Comparison of ENCODE assay signal across 18 cellular contexts in genomic region chr2:147442766-147443165, GRCh38.
DNase-seq lines count a peak whose midpoint lies in the region; ATAC-seq and TF ChIP-seq lines count a peak whose summit lies in the region.
"Had no signal": no experiment of that assay in that cellular context is flagged by ENCODE, and none has a peak within 500 bp of the region (broad histone marks: within the 10 kb centered on the region; RNA-seq: fewer than 3 reads in every experiment).

No MANE protein-coding gene starts in this region.

- H3K23ac ChIP-seq in neuronal stem cell (ENCODE audit: low read depth, low read length, poor library complexity) = no peak overlapping the region

- H3K4me2 ChIP-seq in neuronal stem cell (ENCODE audit: insufficient read depth, low read length, poor library complexity, severe bottlenecking) = no peak overlapping the region

- no peaks in the 10 kb centered on the region for H3K36me3 ChIP-seq in neuronal stem cell (replicated peaks in 1 of 2; ENCODE audit: control insufficient read depth in 2 of 2, insufficient read depth in 2 of 2, low read length in 2 of 2)
- H3K36me3 ChIP-seq: BLaER1 treated with 17β-estradiol and CSF1 and Interleukin-3, amounts not matched to agents 10 nM and 100 nM; Peyer's patch had no signal

- no peak overlapping the region for H2BK120ac ChIP-seq in neuronal stem cell (ENCODE audit: low read depth, low read length)

- no peak overlapping the region for H2AK5ac ChIP-seq in neuronal stem cell (ENCODE audit: low read depth, low read length)

- H2BK15ac ChIP-seq in neuronal stem cell (ENCODE audit: low read length) = no peak overlapping the region

- TF ChIP-seq CTCF in fibroblast of the aortic adventitia (IDR thresholded peaks at IDR 0.05; ENCODE audit: insufficient read depth, low read length) = no peak

- no peak overlapping the region for H3K9ac ChIP-seq in neuronal stem cell (ENCODE audit: low read depth, low read length, poor library complexity)
- H3K9ac ChIP-seq: BLaER1 treated with 17β-estradiol and CSF1 and Interleukin-3, amounts not matched to agents 10 nM and 100 nM had no signal

- no peak overlapping the region for H4K8ac ChIP-seq in neuronal stem cell (ENCODE audit: low read depth, low read length)

- H3K4ac ChIP-seq in neuronal stem cell (ENCODE audit: low read length) = no peak overlapping the region

- H3K27me3 ChIP-seq in neuronal stem cell (ENCODE audit: control insufficient read depth in 3 of 3, insufficient read depth in 3 of 3, low read depth in 1 of 3, low read length in 3 of 3) = no peaks in the 10 kb centered on the region
- H3K27me3 ChIP-seq: BLaER1 treated with 17β-estradiol and CSF1 and Interleukin-3, amounts not matched to agents 10 nM and 100 nM; Peyer's patch had no signal

- WGBS in neuronal stem cell (ENCODE audit: extremely low coverage in 2 of 2, insufficient read length in 2 of 2, insufficient replicate concordance in 1 of 2), 2 donors = no CpG with 5 or more reads among the region's 2 CpGs

- no peak for ATAC-seq in HG03196 (IDR thresholded peaks at IDR 0.05; ENCODE audit: unreplicated experiment)
- ATAC-seq: SK-N-SH treated with all-trans-retinoic acid at 6 μM for 48 hours had no signal

- DNase-seq in NCI-H128 (lab: John Stamatoyannopoulos, UW; ENCODE audit: unreplicated experiment) (peak; percentile 74), NCI-H2107 treated with DMSO at 0.1 percent for 48 hours (lab: John Stamatoyannopoulos, UW; ENCODE audit: unreplicated experiment) (peak; percentile 72), fibroblast of the aortic adventitia (ENCODE audit: low read depth) (peak; percentile 2), neuronal stem cell (ENCODE audit: low spot score) (peak; percentile 32), NOMO-1 (lab: John Stamatoyannopoulos, UW; ENCODE audit: unreplicated experiment in 2 of 2) (no peak)
- DNase-seq in activated CD4-positive, alpha-beta T cell treated with anti-CD3 and anti-CD28 coated beads, Interleukin-2, amount 50 U/mL, for 4 hours = no peak
- DNase-seq: ACHN; Caco-2; CD4-positive, alpha-beta memory T cell; DMS 273 treated with DMSO at 0.1 percent for 48 hours; Kasumi-1; NCI-H1694 treated with DMSO at 0.1 percent for 48 hours; NCI-H510A; NCI-H748 treated with DMSO at 0.1 percent for 48 hours; Peyer's patch had no signal

- H3K4me1 ChIP-seq in neuronal stem cell (ENCODE audit: control insufficient read depth in 2 of 2, insufficient read depth in 1 of 2, low read depth in 1 of 2, low read length in 2 of 2) = peaks cover 7 to 15% of the 10 kb centered on the region in 2 donors
- H3K4me1 ChIP-seq: Peyer's patch had no signal

- H3K4me3 ChIP-seq in fibroblast of the aortic adventitia (ENCODE audit: low read depth, low read length) (no peak overlapping the region), neuronal stem cell (ENCODE audit: low read length in 2 of 2) (no peak overlapping the region)
- H3K4me3 ChIP-seq: BLaER1 treated with 17β-estradiol and CSF1 and Interleukin-3, amounts not matched to agents 10 nM and 100 nM; Peyer's patch had no signal

- H3K14ac ChIP-seq in neuronal stem cell (ENCODE audit: low read length) = no peak overlapping the region

- H3K9me3 ChIP-seq in neuronal stem cell (replicated peaks in 1 of 2; ENCODE audit: control insufficient read depth in 2 of 2, insufficient read depth in 1 of 2, low read depth in 1 of 2, low read length in 2 of 2) = peaks cover 0 to 8% of the 10 kb centered on the region in 2 donors
- H3K9me3 ChIP-seq: Caco-2, Peyer's patch had no signal

- no peak overlapping the region for H3K18ac ChIP-seq in neuronal stem cell (ENCODE audit: low read length)

- H2BK12ac ChIP-seq in neuronal stem cell (ENCODE audit: low read length) = no peak overlapping the region

- no peaks in the 10 kb centered on the region for H3K79me1 ChIP-seq in neuronal stem cell (ENCODE audit: low read depth, low read length)

- H3K27ac ChIP-seq in neuronal stem cell (replicated peaks; ENCODE audit: low read length) = peak overlapping the region; percentile 77
- H3K27ac ChIP-seq: BLaER1 treated with 17β-estradiol and CSF1 and Interleukin-3, amounts not matched to agents 10 nM and 100 nM; Peyer's patch had no signal

- H2AFZ ChIP-seq in neuronal stem cell (ENCODE audit: low read length) = peak overlapping the region; percentile 11

- H4K91ac ChIP-seq in neuronal stem cell (ENCODE audit: low read depth, low read length, poor library complexity) = no peak overlapping the region

- no peak overlapping the region for H2BK5ac ChIP-seq in neuronal stem cell (ENCODE audit: low read length)

Comparison
In these comparisons a context has a peak if more than half of its experiments do, and no peak if none do; other contexts are left out.
1. DNase-seq: peak in NCI-H128 (single experiment), NCI-H2107 treated with DMSO at 0.1 percent for 48 hours (single experiment), fibroblast of the aortic adventitia (single experiment) and neuronal stem cell (single experiment); none in NOMO-1 (0 of 2) and activated CD4-positive, alpha-beta T cell treated with anti-CD3 and anti-CD28 coated beads, Interleukin-2, amount 50 U/mL, for 4 hours (0 of 2).